ENCODE assay signal across 24 cellular contexts in genomic region chr7:159095979-159096411, GRCh38. TPM values are rescaled to one million over a fixed set of nuclear protein-coding genes. Genes with fewer than 3 reads are reported as not detected.
A peak's percentile ranks its signal among the peaks of the same experiment; 100 is the strongest.
DNase-seq lines count a peak whose midpoint lies in the region; ATAC-seq and TF ChIP-seq lines count a peak whose summit lies in the region.
"Had no signal": no experiment of that assay in that cellular context is flagged by ENCODE, and none has a peak within 500 bp of the region (broad histone marks: within the 10 kb centered on the region; RNA-seq: fewer than 3 reads in every experiment).

No MANE protein-coding gene starts in this region.

- no peaks in the 10 kb centered on the region for H3K36me3 ChIP-seq in neural progenitor cell
- no peaks in the 10 kb centered on the region for H3K36me3 ChIP-seq in transverse colon
- H3K36me3 ChIP-seq: cardiac muscle cell had no signal

- H3K9me3 Mint-ChIP-seq in activated CD4-positive, alpha-beta memory T cell treated with anti-CD3 and anti-CD28 coated beads for 36 hours: no peaks in the 10 kb centered on the region
- H3K9me3 Mint-ChIP-seq in activated CD4-positive, alpha-beta memory T cell treated with anti-CD3 and anti-CD28 coated beads, Interleukin-2, amount 10 ng/mL, durations not matched to agents 7 days and 5 days: peaks cover 2% of the 10 kb centered on the region
- H3K9me3 Mint-ChIP-seq in effector memory CD8-positive, alpha-beta T cell: no peaks in the 10 kb centered on the region
- H3K9me3 Mint-ChIP-seq in neural progenitor cell: peaks cover 3% of the 10 kb centered on the region

- in situ Hi-C loops in transverse colon (cut with MboI; ENCODE audit: low pct_ligation_motif_present in 1 of 4, low pct_unique_long_range_greater_than_20kb in 1 of 4, low sequenced_read_pairs in 3 of 4): no loop called here

- H3K9ac ChIP-seq in neural progenitor cell: no peak overlapping the region
- H3K9ac ChIP-seq: parathyroid adenoma had no signal

- no peaks in the 10 kb centered on the region for H4K20me1 ChIP-seq in neural progenitor cell (ENCODE audit: low read depth)

- no peak for ATAC-seq in effector memory CD8-positive, alpha-beta T cell (replicated peaks)
- ATAC-seq in GM21737 (IDR thresholded peaks at IDR 0.05; ENCODE audit: unreplicated experiment): no peak
- ATAC-seq: naive thymus-derived CD4-positive, alpha-beta T cell; stimulated activated naive CD8-positive, alpha-beta T cell treated with anti-CD3 and anti-CD28 coated beads, Interleukin-15, Interleukin-2, amounts not matched to agents 100 U/mL and 50 U/mL, for 24 hours had no signal

- no peak overlapping the region for H3K27ac ChIP-seq in neural progenitor cell
- H3K27ac ChIP-seq in transverse colon: peak overlapping the region in 1 of 4 donors; percentile 8
- H3K27ac ChIP-seq: epithelial cell of prostate, parathyroid adenoma, SK-N-MC had no signal

- H3K27ac Mint-ChIP-seq in activated CD4-positive, alpha-beta memory T cell treated with anti-CD3 and anti-CD28 coated beads for 36 hours: no peak overlapping the region
- H3K27ac Mint-ChIP-seq in activated CD4-positive, alpha-beta memory T cell treated with anti-CD3 and anti-CD28 coated beads, Interleukin-2, amount 10 ng/mL, durations not matched to agents 7 days and 5 days: no peak overlapping the region
- peak overlapping the region; percentile 5 to 57 for H3K27ac Mint-ChIP-seq in effector memory CD8-positive, alpha-beta T cell
- H3K27ac Mint-ChIP-seq in neural progenitor cell: peak overlapping the region; percentile 3

- H3K27me3 ChIP-seq in neural progenitor cell (no peaks in the 10 kb centered on the region), transverse colon (no peaks in the 10 kb centered on the region)
- H3K27me3 ChIP-seq: cardiac muscle cell, dorsolateral prefrontal cortex had no signal

- no peaks in the 10 kb centered on the region for H3K79me2 ChIP-seq in neural progenitor cell (ENCODE audit: low read depth)
- H3K79me2 ChIP-seq: parathyroid adenoma had no signal

- WGBS in transverse colon (ENCODE audit: low coverage in 1 of 2), 2 donors: 86% methylated on average over 14 of the region's 14 CpGs; no CpG with 5 or more reads in 1 of the 2 donors

- no peak overlapping the region for H3K4me3 ChIP-seq in neural progenitor cell
- no peak overlapping the region for H3K4me3 ChIP-seq in transverse colon
- H3K4me3 ChIP-seq: cardiac muscle cell, dorsolateral prefrontal cortex, SK-N-MC had no signal

- H2AFZ ChIP-seq in neural progenitor cell (replicated peaks): no peak overlapping the region
- H2AFZ ChIP-seq: parathyroid adenoma had no signal

- POLR2A ChIA-PET in activated CD4-positive, alpha-beta memory T cell treated with anti-CD3 and anti-CD28 coated beads for 36 hours (lab: Charles Lee): no interaction called here
- POLR2A ChIA-PET in activated CD4-positive, alpha-beta memory T cell treated with anti-CD3 and anti-CD28 coated beads, Interleukin-2, amount 10 ng/mL, durations not matched to agents 7 days and 5 days (lab: Charles Lee): no interaction called here

- no peak for TF ChIP-seq POLR2A in transverse colon (IDR thresholded peaks at IDR 0.05)

- no peak for TF ChIP-seq CTCF in neural progenitor cell (IDR thresholded peaks at IDR 0.05)
- TF ChIP-seq CTCF in transverse colon (IDR thresholded peaks at IDR 0.05): no peak

- peak; percentile 6 for DNase-seq in activated CD4-positive, alpha-beta memory T cell treated with anti-CD3 and anti-CD28 coated beads for 36 hours
- no peak for DNase-seq in activated CD4-positive, alpha-beta memory T cell treated with anti-CD3 and anti-CD28 coated beads, Interleukin-2, amount 10 ng/mL, durations not matched to agents 7 days and 5 days
- DNase-seq in effector memory CD8-positive, alpha-beta T cell: no peak
- DNase-seq in neural progenitor cell (ENCODE audit: low spot score): no peak
- DNase-seq in transverse colon: peak; percentile 5
- no peak for DNase-seq in SW 1271 (lab: John Stamatoyannopoulos, UW)
- DNase-seq in NCI-H1092 (lab: John Stamatoyannopoulos, UW): no peak
- DNase-seq: 8988T; amniotic stem cell; foreskin fibroblast; KG1; kidney glomerular epithelial cell; mesendoderm; NCI-H2029; stimulated activated naive CD8-positive, alpha-beta T cell treated with anti-CD3 and anti-CD28 coated beads, Interleukin-15, Interleukin-2, amounts not matched to agents 100 U/mL and 50 U/mL, for 24 hours had no signal

- H3K4me3 Mint-ChIP-seq in activated CD4-positive, alpha-beta memory T cell treated with anti-CD3 and anti-CD28 coated beads for 36 hours: no peak overlapping the region
- no peak overlapping the region for H3K4me3 Mint-ChIP-seq in activated CD4-positive, alpha-beta memory T cell treated with anti-CD3 and anti-CD28 coated beads, Interleukin-2, amount 10 ng/mL, durations not matched to agents 7 days and 5 days
- H3K4me3 Mint-ChIP-seq in effector memory CD8-positive, alpha-beta T cell: no peak overlapping the region
- no peak overlapping the region for H3K4me3 Mint-ChIP-seq in neural progenitor cell
- H3K4me3 Mint-ChIP-seq: naive thymus-derived CD4-positive, alpha-beta T cell had no signal

- intact Hi-C loops in activated CD4-positive, alpha-beta memory T cell treated with anti-CD3 and anti-CD28 coated beads for 36 hours (cut with micrococcal nuclease): no loop called here
- intact Hi-C loops in transverse colon (cut with DNase I; ENCODE audit: low total_unique reads): no loop called here

- CTCF ChIA-PET in activated CD4-positive, alpha-beta memory T cell treated with anti-CD3 and anti-CD28 coated beads for 36 hours (lab: Charles Lee): no interaction called here
- CTCF ChIA-PET in activated CD4-positive, alpha-beta memory T cell treated with anti-CD3 and anti-CD28 coated beads, Interleukin-2, amount 10 ng/mL, durations not matched to agents 7 days and 5 days (lab: Charles Lee): no interaction called here

- H3K4me1 ChIP-seq in neural progenitor cell (no peaks in the 10 kb centered on the region), transverse colon (peaks cover 0 to 7% (median 0%) of the 10 kb centered on the region in 4 donors)
- H3K4me1 ChIP-seq: Caco-2, parathyroid adenoma had no signal

- H3F3A ChIP-seq in neural progenitor cell (ENCODE audit: low read depth): no peaks in the 10 kb centered on the region

- no peaks in the 10 kb centered on the region for H3K36me3 Mint-ChIP-seq in activated CD4-positive, alpha-beta memory T cell treated with anti-CD3 and anti-CD28 coated beads for 36 hours
- no peaks in the 10 kb centered on the region for H3K36me3 Mint-ChIP-seq in activated CD4-positive, alpha-beta memory T cell treated with anti-CD3 and anti-CD28 coated beads, Interleukin-2, amount 10 ng/mL, durations not matched to agents 7 days and 5 days (ENCODE audit: low read depth)
- H3K36me3 Mint-ChIP-seq in effector memory CD8-positive, alpha-beta T cell (ENCODE audit: insufficient read depth): no peaks in the 10 kb centered on the region
- no peaks in the 10 kb centered on the region for H3K36me3 Mint-ChIP-seq in neural progenitor cell

- no peaks in the 10 kb centered on the region for H3K27me3 Mint-ChIP-seq in activated CD4-positive, alpha-beta memory T cell treated with anti-CD3 and anti-CD28 coated beads for 36 hours
- no peaks in the 10 kb centered on the region for H3K27me3 Mint-ChIP-seq in activated CD4-positive, alpha-beta memory T cell treated with anti-CD3 and anti-CD28 coated beads, Interleukin-2, amount 10 ng/mL, durations not matched to agents 7 days and 5 days
- H3K27me3 Mint-ChIP-seq in effector memory CD8-positive, alpha-beta T cell: no peaks in the 10 kb centered on the region
- peaks cover 5% of the 10 kb centered on the region for H3K27me3 Mint-ChIP-seq in neural progenitor cell (ENCODE audit: insufficient read depth, low read depth)

- no peak overlapping the region for H3K4me2 ChIP-seq in neural progenitor cell

- H3K4me1 Mint-ChIP-seq in activated CD4-positive, alpha-beta memory T cell treated with anti-CD3 and anti-CD28 coated beads for 36 hours (ENCODE audit: low read depth): no peaks in the 10 kb centered on the region
- no peaks in the 10 kb centered on the region for H3K4me1 Mint-ChIP-seq in activated CD4-positive, alpha-beta memory T cell treated with anti-CD3 and anti-CD28 coated beads, Interleukin-2, amount 10 ng/mL, durations not matched to agents 7 days and 5 days
- no peaks in the 10 kb centered on the region for H3K4me1 Mint-ChIP-seq in effector memory CD8-positive, alpha-beta T cell (ENCODE audit: low read depth in 2 of 2)
- peaks cover 30% of the 10 kb centered on the region for H3K4me1 Mint-ChIP-seq in neural progenitor cell

- TF ChIP-seq EP300 in transverse colon (IDR thresholded peaks at IDR 0.05; ENCODE audit: low read depth): no peak

- H3K9me3 ChIP-seq in neural progenitor cell (ENCODE audit: low read depth) (no peaks in the 10 kb centered on the region), transverse colon (no peaks in the 10 kb centered on the region)
- H3K9me3 ChIP-seq: Caco-2 had no signal

RNA-seq across cellular contexts. Expression of gene VIPR2, which starts 48.7 kb away (rescaled TPM):
- under 1 TPM; 0.55 to 0.56 TPM for total RNA-seq in activated CD4-positive, alpha-beta memory T cell treated with anti-CD3 and anti-CD28 coated beads for 36 hours
- total RNA-seq in activated CD4-positive, alpha-beta memory T cell treated with anti-CD3 and anti-CD28 coated beads, Interleukin-2, amount 10 ng/mL, durations not matched to agents 7 days and 5 days: under 1 TPM; 0.13 to 0.23 TPM
- total RNA-seq in neural progenitor cell (ENCODE audit: low replicate concordance) (0.92 and 3.1 TPM in 2 replicates), transverse colon (1 to 10 TPM; 1.8 to 3.7 (median 2.7) TPM)
- total RNA-seq: Caco-2, HT-29 had no signal

Comparison
In these comparisons a context has a peak if more than half of its experiments do, and no peak if none do; other contexts are left out.
1. DNase-seq: peak in activated CD4-positive, alpha-beta memory T cell treated with anti-CD3 and anti-CD28 coated beads for 36 hours (single experiment) and transverse colon (single experiment); none in activated CD4-positive, alpha-beta memory T cell treated with anti-CD3 and anti-CD28 coated beads, Interleukin-2, amount 10 ng/mL, durations not matched to agents 7 days and 5 days (single experiment), effector memory CD8-positive, alpha-beta T cell (0 of 3), neural progenitor cell (single experiment), SW 1271 (0 of 2) and NCI-H1092 (single experiment).
2. H3K27ac Mint-ChIP-seq: peak in effector memory CD8-positive, alpha-beta T cell (2 of 2) and neural progenitor cell (single experiment); none in activated CD4-positive, alpha-beta memory T cell treated with anti-CD3 and anti-CD28 coated beads for 36 hours (single experiment) and activated CD4-positive, alpha-beta memory T cell treated with anti-CD3 and anti-CD28 coated beads, Interleukin-2, amount 10 ng/mL, durations not matched to agents 7 days and 5 days (single experiment).